30 cellular contexts compared by ENCODE assay signal in genomic region chr22:37423283-37423682, GRCh38. TPM values are rescaled to one million over a fixed set of nuclear protein-coding genes. Genes with fewer than 3 reads are reported as not detected.
"Had no signal": no experiment of that assay in that cellular context is flagged by ENCODE, and none has a peak within 500 bp of the region (broad histone marks: within the 10 kb centered on the region; RNA-seq: fewer than 3 reads in every experiment).

No MANE protein-coding gene starts in this region.

- ATAC-seq: effector memory CD8-positive, alpha-beta T cell; esophagus mucosa; gastrocnemius medialis; heart right ventricle; left cardiac atrium; left lung; left ventricle myocardium superior; lower lobe of right lung; naive thymus-derived CD4-positive, alpha-beta T cell had no signal

- H3K9me3 ChIP-seq: esophagus squamous epithelium, gastrocnemius medialis, heart right ventricle, left lung, lower lobe of right lung had no signal

- H3K36me3 ChIP-seq: esophagus squamous epithelium, gastrocnemius medialis, heart right ventricle, left lung, lower lobe of right lung had no signal

- FAIRE-seq: colon, endometrium, islet of Langerhans, keratinocyte had no signal

- H3K27ac ChIP-seq: coronary artery, epithelial cell of prostate, esophagus squamous epithelium, gastrocnemius medialis, heart right ventricle, left lung, lower lobe of right lung had no signal

- H3K4me3 ChIP-seq: coronary artery, dorsolateral prefrontal cortex, esophagus squamous epithelium, gastrocnemius medialis, heart right ventricle, left lung, lower lobe of right lung had no signal

- H3K4me1 ChIP-seq: gastrocnemius medialis had no signal

- DNase-seq: dermis blood vessel endothelial cell; dorsolateral prefrontal cortex; effector CD8-positive, alpha-beta T cell; effector memory CD8-positive, alpha-beta T cell; endodermal cell; erythroblast; esophagus squamous epithelium; foreskin fibroblast; foreskin melanocyte; gastrocnemius medialis; glutamatergic neuron; head of caudate nucleus; heart right ventricle; hippocampal formation; left cardiac atrium; left lung; left ventricle myocardium superior; lower lobe of right lung; mesenchymal stem cell; midbrain; naive thymus-derived CD4-positive, alpha-beta T cell had no signal

RNA-seq across cellular contexts. Expression of gene ELFN2, which starts 4.0 kb away (rescaled TPM):
- total RNA-seq: esophagus mucosa, esophagus squamous epithelium, lung microvascular endothelial cell, mesenteric fat pad had no signal
- polyA plus RNA-seq: naive thymus-derived CD4-positive, alpha-beta T cell had no signal
